Comparison of ENCODE assay signal across 13 cellular contexts in genomic region chr3:5806192-5806591, GRCh38.
DNase-seq lines count a peak whose midpoint lies in the region; ATAC-seq and TF ChIP-seq lines count a peak whose summit lies in the region.
"Had no signal": no experiment of that assay in that cellular context is flagged by ENCODE, and none has a peak within 500 bp of the region (broad histone marks: within the 10 kb centered on the region; RNA-seq: fewer than 3 reads in every experiment).

No MANE protein-coding gene starts in this region.

- TF ChIP-seq CTCF in GM12872 (IDR thresholded peaks at IDR 0.05; ENCODE audit: insufficient read depth, low read depth, low read length) (peak; percentile 37), WTC11 (IDR thresholded peaks at IDR 0.05) (no peak), nephron (IDR thresholded peaks at IDR 0.05; ENCODE audit: unreplicated experiment in 3 of 3) (peak in 2 of 3 experiments; percentile 28 to 45)

- H3K27ac Mint-ChIP-seq in WTC11 = no peak overlapping the region
- H3K27ac Mint-ChIP-seq in nephron = no peak overlapping the region

- H3K9me3 Mint-ChIP-seq in WTC11 = peaks cover 51% of the 10 kb centered on the region
- H3K9me3 Mint-ChIP-seq in nephron = no peaks in the 10 kb centered on the region

- DNase-seq in HT1080 (ENCODE audit: low read depth) (peak; percentile 19), WTC11 (ENCODE audit: low spot score) (no peak), left ventricle myocardium superior (no peak)
- DNase-seq: activated T-cell treated with anti-CD3 and anti-CD28 coated beads for 4 hours, anterior cingulate cortex, midbrain, NCI-H187 treated with DMSO at 0.1 percent for 48 hours, Right ventricle myocardium superior had no signal

- no peak for TF ChIP-seq POLR2A in GM18505 (IDR thresholded peaks at IDR 0.05; ENCODE audit: borderline replicate concordance, extremely low read depth, insufficient read depth, insufficient read length)

- POLR2A ChIA-PET in WTC11 (lab: Charles Lee) = no interaction called here

- peaks cover 14% of the 10 kb centered on the region for H3K36me3 Mint-ChIP-seq in WTC11
- H3K36me3 Mint-ChIP-seq in nephron (ENCODE audit: low read depth) = no peaks in the 10 kb centered on the region

- ATAC-seq in WTC11 (peak; percentile 46; the same call in 1 of the 2 replicates), GM18505 (IDR thresholded peaks at IDR 0.05; ENCODE audit: unreplicated experiment) (no peak), HG03175 (IDR thresholded peaks at IDR 0.05; ENCODE audit: unreplicated experiment) (no peak), left ventricle myocardium superior (no peak)
- ATAC-seq: sciatic nerve had no signal

- CTCF ChIA-PET in WTC11 (lab: Charles Lee) = no interaction called here

- H3K4me3 Mint-ChIP-seq in WTC11 = no peak overlapping the region
- no peak overlapping the region for H3K4me3 Mint-ChIP-seq in nephron

- H3K27me3 Mint-ChIP-seq in WTC11 (ENCODE audit: low read depth) = no peaks in the 10 kb centered on the region; the same call in 1 of the 2 replicates
- no peaks in the 10 kb centered on the region for H3K27me3 Mint-ChIP-seq in nephron (ENCODE audit: low read depth)

- H3K4me1 Mint-ChIP-seq in WTC11 = no peaks in the 10 kb centered on the region
- peaks cover 16% of the 10 kb centered on the region for H3K4me1 Mint-ChIP-seq in nephron

- intact Hi-C loops in left ventricle myocardium superior (cut with micrococcal nuclease) = no loop called here

TF ChIP-seq in WTC11, 78 proteins besides CTCF, POLR2A, EP300 and RAD21:
- TF ChIP-seq NFYB (CRISPR knock-in tag; conservative IDR thresholded peaks at IDR 0.05; ENCODE audit: low read depth) = no peak
- TF ChIP-seq TEAD1 (CRISPR knock-in tag; IDR thresholded peaks at IDR 0.05) = no peak
- TF ChIP-seq ATF6 (CRISPR knock-in tag; IDR thresholded peaks at IDR 0.05) = no peak
- no peak for TF ChIP-seq E2F5 (CRISPR knock-in tag; IDR thresholded peaks at IDR 0.05)
- TF ChIP-seq ETV6 (CRISPR knock-in tag; IDR thresholded peaks at IDR 0.05) = no peak
- TF ChIP-seq ZBTB43 (CRISPR knock-in tag; IDR thresholded peaks at IDR 0.05) = no peak
- no peak for TF ChIP-seq SMAD4 (CRISPR knock-in tag; IDR thresholded peaks at IDR 0.05)
- TF ChIP-seq PREB (CRISPR knock-in tag; IDR thresholded peaks at IDR 0.05; ENCODE audit: borderline replicate concordance) = no peak
- TF ChIP-seq ZNF425 (CRISPR knock-in tag; conservative IDR thresholded peaks at IDR 0.05) = no peak
- TF ChIP-seq IRF2 (CRISPR knock-in tag; IDR thresholded peaks at IDR 0.05; ENCODE audit: borderline replicate concordance, low read depth) = no peak
- no peak for TF ChIP-seq ESRRA (CRISPR knock-in tag; IDR thresholded peaks at IDR 0.05; ENCODE audit: borderline replicate concordance)
- no peak for TF ChIP-seq ZNF416 (CRISPR knock-in tag; IDR thresholded peaks at IDR 0.05)
